Comparison of ENCODE assay signal across 8 cellular contexts in genomic region chr4:127623755-127624087, GRCh38. TPM values are rescaled to one million over a fixed set of nuclear protein-coding genes. Genes with fewer than 3 reads are reported as not detected.
DNase-seq lines count a peak whose midpoint lies in the region; ATAC-seq, FAIRE-seq and TF ChIP-seq lines count a peak whose summit lies in the region.

No MANE protein-coding gene starts in this region.

- no peaks in the 10 kb centered on the region for H3K36me3 ChIP-seq in SK-N-SH (replicated peaks in 1 of 2; ENCODE audit: control insufficient read depth in 1 of 2, insufficient read depth in 2 of 2, low read length in 1 of 2)
- no peaks in the 10 kb centered on the region for H3K36me3 ChIP-seq in GM12878 (ENCODE audit: control insufficient read depth in 2 of 2, insufficient read depth in 2 of 2, low read length in 1 of 2)

- H3K79me2 ChIP-seq in SK-N-SH (ENCODE audit: insufficient read depth) (no peaks in the 10 kb centered on the region), GM12878 (ENCODE audit: control insufficient read depth, insufficient read depth, low read length) (no peaks in the 10 kb centered on the region)

- SMC1A ChIA-PET in GM12878 (lab: Charles Lee; ENCODE audit: uncharacterized antibody, unreplicated experiment) = no interaction called here

- peaks cover 0 to 3% of the 10 kb centered on the region in 2 experiments; a peak in 1 of 4 replicates for H3K4me1 ChIP-seq in SK-N-SH (ENCODE audit: control insufficient read depth in 1 of 2, insufficient read depth in 2 of 2, low read depth in 1 of 2, low read length in 1 of 2)
- no peaks in the 10 kb centered on the region for H3K4me1 ChIP-seq in GM12878 (ENCODE audit: control insufficient read depth, insufficient read depth, low read length)

- POLR2A ChIA-PET in SK-N-SH (lab: Yijun Ruan, JAX) = no interaction called here
- POLR2A ChIA-PET in GM12878 (lab: Charles Lee) = no interaction called here

- no peaks in the 10 kb centered on the region for H3F3A ChIP-seq in SK-N-SH (replicated peaks; ENCODE audit: insufficient read depth)

- H3K27me3 ChIP-seq in SK-N-SH (ENCODE audit: insufficient read depth) (peaks cover 9% of the 10 kb centered on the region), GM12878 (replicated peaks in 1 of 2; ENCODE audit: control insufficient read depth in 2 of 2, insufficient read depth in 2 of 2, low read length in 1 of 2) (peaks cover 5 to 19% of the 10 kb centered on the region in 2 experiments), layer of hippocampus (ENCODE audit: control insufficient read depth, insufficient read depth, low read length) (peaks cover 2% of the 10 kb centered on the region)

- CTCF ChIA-PET in SK-N-SH (lab: Yijun Ruan, JAX) (interaction anchor here (0.6 to 3.6 kb wide), 3 partner anchors 9 to 109 kb away, joined by 3 to 27 read pairs (median 15); partner anchors contain the start of gene INTU), GM12878 (lab: Yijun Ruan, JAX) (no interaction called here)

- WGBS in SK-N-SH (ENCODE audit: low lambda C conversion rate) = 83% methylated on average over 8 of the region's 8 CpGs
- 2% methylated on average over 8 of the region's 8 CpGs for WGBS in GM12878 (ENCODE audit: insufficient coverage, insufficient replicate concordance, low lambda C conversion rate, missing lambda C conversion rate)

- H3K4me3 ChIP-seq in SK-N-SH (ENCODE audit: low read depth in 2 of 2, low read length in 1 of 2) (no peak overlapping the region), GM12878 (no peak overlapping the region)

- H2AFZ ChIP-seq in SK-N-SH (ENCODE audit: low read depth) = peak overlapping the region; percentile 78; the same call in 1 of the 2 replicates
- H2AFZ ChIP-seq in GM12878 (ENCODE audit: control insufficient read depth, low read depth, low read length) = no peak overlapping the region

- H3K9me3 ChIP-seq in SK-N-SH (no peaks in the 10 kb centered on the region), GM12878 (replicated peaks; ENCODE audit: control insufficient read depth, insufficient read depth, low read length) (no peaks in the 10 kb centered on the region)

- TF ChIP-seq RAD21 in SK-N-SH (IDR thresholded peaks at IDR 0.05; ENCODE audit: low read length) (no peak), GM12878 (IDR thresholded peaks at IDR 0.05; ENCODE audit: insufficient read depth, low read depth, low read length) (no peak)

- in situ Hi-C loops in GM12878 (cut with MboI) = no loop called here

- H3K4me2 ChIP-seq in SK-N-SH = peak overlapping the region; percentile 71; the same call in 1 of the 2 replicates
- H3K4me2 ChIP-seq in GM12878 (ENCODE audit: control insufficient read depth, insufficient read depth) = peak overlapping the region; percentile 51; the same call in 1 of the 2 replicates

- no peak for DNase-seq in SK-N-SH
- DNase-seq in GM12878 (ENCODE audit: low read depth, low spot score) = no peak
- peak; percentile 33 for DNase-seq in superior temporal gyrus (ENCODE audit: extremely low spot score)
- no peak for DNase-seq in NCI-H187 treated with DMSO at 0.1 percent for 48 hours (lab: John Stamatoyannopoulos, UW)

- TF ChIP-seq CTCF in SK-N-SH (IDR thresholded peaks at IDR 0.05) = no peak
- no peak for TF ChIP-seq CTCF in GM12878 (IDR thresholded peaks at IDR 0.05 in 2 of 3, conservative IDR thresholded peaks at IDR 0.05 in 1 of 3; ENCODE audit: control insufficient read depth in 2 of 3, extremely low read depth in 1 of 3, insufficient read depth in 1 of 3, low read depth in 3 of 3, low read length in 3 of 3)

- no peak for ATAC-seq in SK-N-SH treated with all-trans-retinoic acid at 6 μM for 48 hours
- no peak for ATAC-seq in GM12878
- ATAC-seq in HG03460 (IDR thresholded peaks at IDR 0.05; ENCODE audit: unreplicated experiment) = no peak
- no peak for ATAC-seq in GM21367 (IDR thresholded peaks at IDR 0.05; ENCODE audit: unreplicated experiment)

- H3K9ac ChIP-seq in SK-N-SH = no peak overlapping the region
- no peak overlapping the region for H3K9ac ChIP-seq in GM12878 (ENCODE audit: control insufficient read depth, insufficient read depth, low read length)

- no TSS peak for BruUV-seq in GM12878 (replicated peaks; lab: Mats Ljungman, UMichigan)

- TF ChIP-seq POLR2A in GM12878 (IDR thresholded peaks at IDR 0.05; ENCODE audit: low read depth, low read length) = no peak

- intact Hi-C loops in GM12878 (cut with micrococcal nuclease; ENCODE audit: unreplicated experiment) = no loop called here

- H4K20me1 ChIP-seq in SK-N-SH (ENCODE audit: insufficient read depth) (no peaks in the 10 kb centered on the region), GM12878 (ENCODE audit: control insufficient read depth, insufficient read depth) (no peaks in the 10 kb centered on the region)

- TF ChIP-seq EP300 in SK-N-SH (IDR thresholded peaks at IDR 0.05; ENCODE audit: borderline replicate concordance in 1 of 2, low read depth in 1 of 2, low read length in 1 of 2) (no peak), GM12878 (IDR thresholded peaks at IDR 0.05; ENCODE audit: borderline replicate concordance in 1 of 2, control insufficient read depth in 1 of 2, low read depth in 2 of 2, low read length in 2 of 2) (no peak)

- no peak overlapping the region for H3K27ac ChIP-seq in SK-N-SH (ENCODE audit: low read depth in 2 of 2, low read length in 1 of 2)
- H3K27ac ChIP-seq in GM12878 (ENCODE audit: control insufficient read depth, insufficient read depth) = no peak overlapping the region
- peak overlapping the region; percentile 78 for H3K27ac ChIP-seq in layer of hippocampus (ENCODE audit: low read depth, low read length)

- RAD21 ChIA-PET in GM12878 (lab: Charles Lee; ENCODE audit: unreplicated experiment) = no interaction called here

- no peaks in the 10 kb centered on the region for H3K9me2 ChIP-seq in SK-N-SH

- no peak for FAIRE-seq in GM12878 (lab: Jason Lieb, UNC)

TF ChIP-seq in SK-N-SH, 30 proteins besides CTCF, POLR2A, EP300 and RAD21 (continues in another document):
- TF ChIP-seq CHD2 (IDR thresholded peaks at IDR 0.05; ENCODE audit: low read length, partially characterized antibody) (no peak), FOSL2 (IDR thresholded peaks at IDR 0.05; ENCODE audit: borderline replicate concordance, low read depth) (no peak), NRF1 (IDR thresholded peaks at IDR 0.05; ENCODE audit: low read depth, low read length) (no peak), NFIC (IDR thresholded peaks at IDR 0.05; ENCODE audit: borderline replicate concordance) (no peak), EZH2phosphoT487 (IDR thresholded peaks at IDR 0.05; ENCODE audit: borderline replicate concordance, low read depth) (no peak), TAF1 (IDR thresholded peaks at IDR 0.05; ENCODE audit: borderline replicate concordance, low read depth, low read length) (no peak), SMC3 (IDR thresholded peaks at IDR 0.05; ENCODE audit: low read depth, low read length) (no peak), MEF2A (IDR thresholded peaks at IDR 0.05; ENCODE audit: borderline replicate concordance, low read depth) (no peak)

TF ChIP-seq in SK-N-SH treated with all-trans-retinoic acid at 6 μM for 48 hours, 23 proteins besides CTCF, POLR2A, EP300 and RAD21 (continues in another document):
- TF ChIP-seq ZC3H10 (CRISPR knock-in tag; IDR thresholded peaks at IDR 0.05) (no peak), ZNF70 (CRISPR knock-in tag; IDR thresholded peaks at IDR 0.05) (no peak), ISL1 (CRISPR knock-in tag; IDR thresholded peaks at IDR 0.05) (no peak)

TF ChIP-seq in GM12878, 131 proteins besides CTCF, POLR2A, EP300 and RAD21:
- TF ChIP-seq ETV6 (conservative IDR thresholded peaks at IDR 0.05 in 1 of 2, IDR thresholded peaks at IDR 0.05 in 1 of 2; ENCODE audit: borderline replicate concordance in 1 of 2, low read depth in 1 of 2) = no peak
- no peak for TF ChIP-seq IRF5 (IDR thresholded peaks at IDR 0.05; ENCODE audit: borderline replicate concordance)
- no peak for TF ChIP-seq ZNF384 (IDR thresholded peaks at IDR 0.05; ENCODE audit: borderline replicate concordance, low read depth, low read length)
- TF ChIP-seq CBX3 (IDR thresholded peaks at IDR 0.05; ENCODE audit: borderline replicate concordance, low read depth) = no peak

RNA-seq across cellular contexts. Expression of gene INTU, which starts 9.0 kb away (rescaled TPM):
- polyA plus RNA-seq in SK-N-SH (2012; rRNA removed) (3.3 and 7.3 TPM in 2 replicates), GM12878 (2011; rRNA removed) (0.03 and 0.04 TPM in 2 replicates), GM12878 (2014; fragmentation: Illumina TruSeq; extraction: Trizol) (under 0.01 TPM in 1 of 2 replicates, not detected in the other), GM12878 (2014; fragmentation: Nextera tagmentation; extraction: Ambion mirVana) (under 1 TPM in 1 of 2 experiments, not detected in 1; 0.02 TPM), GM12878 (2014; rRNA removed) (under 0.01 TPM in 1 of 2 replicates, not detected in the other), GM12878 (2016; fragmentation: Nextera tagmentation; extraction: Ambion mirVana) (not detected)
- 1.3 and 1.7 TPM in 2 replicates for polyA plus RNA-seq in SK-N-SH (2012; cell fraction: cytosol; rRNA removed)
- 14.5 and 32.5 TPM in 2 replicates for polyA plus RNA-seq in SK-N-SH (2012; cell fraction: nucleus; rRNA removed)
- total RNA-seq in GM12878 (2013; cell fraction: nucleolus; rRNA removed) = 0.02 and 0.20 TPM in 2 replicates
- total RNA-seq in GM12878 (2014; rRNA removed) (not detected in 2 replicates), GM12878 (2014; rRNA removed; fragmentation: Illumina TruSeq; extraction: Trizol) (under 0.01 TPM in 1 of 2 replicates, not detected in the other), GM12878 (2021) (0.15 TPM in 1 of 2 replicates, not detected in the other)
- polyA plus RNA-seq in GM12878 (2011; ENCODE audit: low read depth) = not detected
- 0.02 and 0.04 TPM in 2 replicates for polyA plus RNA-seq in GM12878 (2011; cell fraction: cytosol; rRNA removed)
- 0.07 and 0.13 TPM in 2 replicates for polyA plus RNA-seq in GM12878 (2011; cell fraction: nucleus; rRNA removed)
- polyA plus RNA-seq in GM12878 (2012) = 0.11 and 0.13 TPM in 2 replicates
- polyA minus RNA-seq in GM12878 (2011; rRNA and poly(A)+ RNA removed) = under 0.01 and 0.07 TPM in 2 replicates
- not detected in 2 replicates for polyA minus RNA-seq in GM12878 (2011; cell fraction: cytosol; rRNA and poly(A)+ RNA removed)
- polyA minus RNA-seq in GM12878 (2011; cell fraction: nucleus; rRNA and poly(A)+ RNA removed) = under 0.01 and 0.10 TPM in 2 replicates
